ENCODE assay signal across 19 cellular contexts in genomic region chr13:87124785-87125074, GRCh38.
DNase-seq lines count a peak whose midpoint lies in the region; ATAC-seq, FAIRE-seq and TF ChIP-seq lines count a peak whose summit lies in the region.
"Had no signal": no experiment of that assay in that cellular context is flagged by ENCODE, and none has a peak within 500 bp of the region (broad histone marks: within the 10 kb centered on the region; RNA-seq: fewer than 3 reads in every experiment).

No MANE protein-coding gene starts in this region.

- TF ChIP-seq POLR2A in NB4 (IDR thresholded peaks at IDR 0.05; ENCODE audit: extremely low read depth, insufficient read length) (no peak), K562 (conservative IDR thresholded peaks at IDR 0.05) (no peak), suprapubic skin (IDR thresholded peaks at IDR 0.05) (no peak)

- no peak overlapping the region for H4K8ac ChIP-seq in neuronal stem cell (ENCODE audit: low read depth, low read length)

- H3K4me3 ChIP-seq in GM23338 (no peak overlapping the region), NB4 (ENCODE audit: low read depth, low read length) (peak overlapping the region; percentile 11), K562 (no peak overlapping the region), neuronal stem cell (ENCODE audit: low read length in 2 of 2) (no peak overlapping the region), suprapubic skin (no peak overlapping the region)

- H3K4me1 ChIP-seq in GM23338 (ENCODE audit: insufficient read depth) (no peaks in the 10 kb centered on the region), K562 (replicated peaks in 1 of 2; ENCODE audit: control insufficient read depth in 2 of 2, insufficient read depth in 2 of 2, low read length in 2 of 2) (no peaks in the 10 kb centered on the region), neuronal stem cell (ENCODE audit: control insufficient read depth in 2 of 2, insufficient read depth in 1 of 2, low read depth in 1 of 2, low read length in 2 of 2) (peaks cover 5 to 8% of the 10 kb centered on the region in 2 donors), suprapubic skin (no peaks in the 10 kb centered on the region)

- H3K79me2 ChIP-seq in GM23338 (replicated peaks; ENCODE audit: insufficient read depth), result no peaks in the 10 kb centered on the region
- H3K79me2 ChIP-seq in K562 (ENCODE audit: control insufficient read depth, insufficient read depth, low read length), result no peaks in the 10 kb centered on the region

- H4K91ac ChIP-seq in neuronal stem cell (ENCODE audit: low read depth, low read length, poor library complexity), result no peak overlapping the region

- H2AFZ ChIP-seq in GM23338, result no peak overlapping the region
- no peak overlapping the region for H2AFZ ChIP-seq in K562 (ENCODE audit: low read depth, low read length)
- H2AFZ ChIP-seq in neuronal stem cell (ENCODE audit: low read length), result peak overlapping the region; percentile 53

- H3K36me3 Mint-ChIP-seq in GM23338 (ENCODE audit: low read depth), result no peaks in the 10 kb centered on the region
- H3K36me3 Mint-ChIP-seq: activated naive CD8-positive, alpha-beta T cell treated with anti-CD3 and anti-CD28 coated beads for 36 hours; naive thymus-derived CD8-positive, alpha-beta T cell had no signal

- H2BK12ac ChIP-seq in neuronal stem cell (ENCODE audit: low read length), result no peak overlapping the region

- H3K4me3 Mint-ChIP-seq in GM23338, result no peak overlapping the region
- H3K4me3 Mint-ChIP-seq: activated CD8-positive, alpha-beta T cell treated with anti-CD3 and anti-CD28 coated beads for 36 hours; activated naive CD8-positive, alpha-beta T cell treated with anti-CD3 and anti-CD28 coated beads for 36 hours; CD4-positive, alpha-beta T cell; naive thymus-derived CD8-positive, alpha-beta T cell had no signal

- H3K18ac ChIP-seq in neuronal stem cell (ENCODE audit: low read length), result no peak overlapping the region

- BruUV-seq in K562 (replicated peaks; lab: Mats Ljungman, UMichigan), result no TSS peak

- POLR2A ChIA-PET in K562 (lab: Yijun Ruan, JAX), result no interaction called here

- no peak overlapping the region for H3K14ac ChIP-seq in neuronal stem cell (ENCODE audit: low read length)

- TF ChIP-seq RAD21 in K562 (CRISPR knock-in tag; conservative IDR thresholded peaks at IDR 0.05 in 1 of 2, IDR thresholded peaks at IDR 0.05 in 1 of 2), result no peak

- no peaks in the 10 kb centered on the region for H4K20me1 ChIP-seq in GM23338 (replicated peaks; ENCODE audit: insufficient read depth)
- H4K20me1 ChIP-seq in K562 (replicated peaks; ENCODE audit: control insufficient read depth, insufficient read depth, low read length), result no peaks in the 10 kb centered on the region

- H3K27me3 Mint-ChIP-seq in GM23338 (ENCODE audit: insufficient read depth, low read depth, poor library complexity), result peaks cover 2% of the 10 kb centered on the region
- H3K27me3 Mint-ChIP-seq: activated CD8-positive, alpha-beta T cell treated with anti-CD3 and anti-CD28 coated beads for 36 hours; activated naive CD8-positive, alpha-beta T cell treated with anti-CD3 and anti-CD28 coated beads for 36 hours; CD4-positive, alpha-beta T cell; naive thymus-derived CD8-positive, alpha-beta T cell had no signal

- TF ChIP-seq EP300 in K562 (IDR thresholded peaks at IDR 0.05; ENCODE audit: low read length) (no peak), suprapubic skin (IDR thresholded peaks at IDR 0.05) (no peak)

- TF ChIP-seq CTCF in GM23338 (conservative IDR thresholded peaks at IDR 0.05; ENCODE audit: low read depth in 2 of 2) (no peak), NB4 (IDR thresholded peaks at IDR 0.05; ENCODE audit: low read depth, low read length) (no peak), K562 (IDR thresholded peaks at IDR 0.05 in 2 of 3, conservative IDR thresholded peaks at IDR 0.05 in 1 of 3; ENCODE audit: insufficient read depth in 2 of 3, low read depth in 1 of 3, low read length in 3 of 3) (no peak), GM13977 (IDR thresholded peaks at IDR 0.05; ENCODE audit: extremely low read depth, insufficient read depth, missing control alignments) (no peak), suprapubic skin (IDR thresholded peaks at IDR 0.05) (no peak)

- 3% methylated on average over 4 of the region's 4 CpGs for WGBS in K562 (ENCODE audit: insufficient coverage, low coverage, missing lambda C conversion rate)
- WGBS in neuronal stem cell (ENCODE audit: extremely low coverage in 2 of 2, insufficient read length in 2 of 2, insufficient replicate concordance in 1 of 2), 2 donors, result no CpG with 5 or more reads among the region's 4 CpGs
- WGBS in suprapubic skin, result 92% methylated on average over 4 of the region's 4 CpGs

- H2BK15ac ChIP-seq in neuronal stem cell (ENCODE audit: low read length), result no peak overlapping the region

- no peak for ATAC-seq in GM23338
- ATAC-seq in K562, result no peak
- ATAC-seq: activated CD4-positive, CD25-positive, alpha-beta regulatory T cell treated with anti-CD3 and anti-CD28 coated beads, Interleukin-2, amount 50 U/mL, for 24 hours; activated CD8-positive, alpha-beta T cell treated with anti-CD3 and anti-CD28 coated beads for 36 hours; left colon; naive thymus-derived CD8-positive, alpha-beta T cell; stimulated activated naive CD8-positive, alpha-beta T cell treated with anti-CD3 and anti-CD28 coated beads, Interleukin-15, Interleukin-2, amounts not matched to agents 100 U/mL and 50 U/mL, for 24 hours had no signal

- in situ Hi-C loops in K562 (cut with MboI), result no loop called here
- in situ Hi-C loops in GM13977 (cut with MboI; ENCODE audit: low pct_unique_long_range_greater_than_20kb, low sequenced_read_pairs, unreplicated experiment), result no loop called here

- H3K9me2 ChIP-seq in GM23338 (ENCODE audit: insufficient read depth), result no peaks in the 10 kb centered on the region

- no peaks in the 10 kb centered on the region for H3F3A ChIP-seq in GM23338 (replicated peaks; ENCODE audit: low read depth)

- H3K27ac Mint-ChIP-seq in GM23338, result no peak overlapping the region
- H3K27ac Mint-ChIP-seq: activated CD8-positive, alpha-beta T cell treated with anti-CD3 and anti-CD28 coated beads for 36 hours; activated naive CD8-positive, alpha-beta T cell treated with anti-CD3 and anti-CD28 coated beads for 36 hours; CD4-positive, alpha-beta T cell; naive thymus-derived CD8-positive, alpha-beta T cell had no signal

- H3K9me1 ChIP-seq in K562 (ENCODE audit: control insufficient read depth, insufficient read depth, low read length), result no peaks in the 10 kb centered on the region

- no peak overlapping the region for H3K23ac ChIP-seq in neuronal stem cell (ENCODE audit: low read depth, low read length, poor library complexity)

- H3K4me2 ChIP-seq in GM23338 (no peak overlapping the region), K562 (ENCODE audit: insufficient read depth, low read length) (no peak overlapping the region), neuronal stem cell (ENCODE audit: insufficient read depth, low read length, poor library complexity, severe bottlenecking) (no peak overlapping the region)

- no peak overlapping the region for H2BK120ac ChIP-seq in neuronal stem cell (ENCODE audit: low read depth, low read length)

- intact Hi-C loops in K562 (cut with micrococcal nuclease), result no loop called here

- H3K4ac ChIP-seq in neuronal stem cell (ENCODE audit: low read length), result no peak overlapping the region

- no peaks in the 10 kb centered on the region; the same call in 1 of the 2 replicates for H3K9me3 ChIP-seq in K562 (replicated peaks; ENCODE audit: control insufficient read depth, insufficient read depth, low read depth, low read length)
- H3K9me3 ChIP-seq in neuronal stem cell (replicated peaks in 1 of 2; ENCODE audit: control insufficient read depth in 2 of 2, insufficient read depth in 1 of 2, low read depth in 1 of 2, low read length in 2 of 2), result no peaks in the 10 kb centered on the region
- H3K9me3 ChIP-seq in suprapubic skin, result no peaks in the 10 kb centered on the region

- H2AK5ac ChIP-seq in neuronal stem cell (ENCODE audit: low read depth, low read length), result no peak overlapping the region

- CTCF ChIA-PET in K562 (lab: Yijun Ruan, JAX; ENCODE audit: low intra/inter-chr PET ratio), result no interaction called here

- no peaks in the 10 kb centered on the region for H3K9me3 Mint-ChIP-seq in GM23338
- H3K9me3 Mint-ChIP-seq: activated naive CD8-positive, alpha-beta T cell treated with anti-CD3 and anti-CD28 coated beads for 36 hours; CD4-positive, alpha-beta T cell had no signal

- no peak for FAIRE-seq in K562 (lab: Jason Lieb, UNC)
- FAIRE-seq: GM19239 had no signal

- H2BK5ac ChIP-seq in neuronal stem cell (ENCODE audit: low read length), result no peak overlapping the region

- H3K27ac ChIP-seq in GM23338 (ENCODE audit: low read depth) (no peak overlapping the region), K562 (ENCODE audit: extremely low read depth, low read depth, low read length) (no peak overlapping the region), neuronal stem cell (replicated peaks; ENCODE audit: low read length) (no peak overlapping the region), suprapubic skin (no peak overlapping the region)

- H3K27me3 ChIP-seq in GM23338 (ENCODE audit: insufficient read depth), result no peaks in the 10 kb centered on the region
- H3K27me3 ChIP-seq in K562 (ENCODE audit: control insufficient read depth in 2 of 2, insufficient read depth in 2 of 2, low read length in 2 of 2), result no peaks in the 10 kb centered on the region
- no peaks in the 10 kb centered on the region for H3K27me3 ChIP-seq in neuronal stem cell (ENCODE audit: control insufficient read depth in 3 of 3, insufficient read depth in 3 of 3, low read depth in 1 of 3, low read length in 3 of 3)
- H3K27me3 ChIP-seq in suprapubic skin, result no peaks in the 10 kb centered on the region

- no peaks in the 10 kb centered on the region for H3K79me1 ChIP-seq in neuronal stem cell (ENCODE audit: low read depth, low read length)

- H3K9ac ChIP-seq in K562 (ENCODE audit: insufficient read depth in 1 of 2, low read depth in 2 of 2, low read length in 2 of 2) (no peak overlapping the region), neuronal stem cell (ENCODE audit: low read depth, low read length, poor library complexity) (no peak overlapping the region)

- H3K4me1 Mint-ChIP-seq in GM23338, result peaks cover 18% of the 10 kb centered on the region
- H3K4me1 Mint-ChIP-seq: activated naive CD8-positive, alpha-beta T cell treated with anti-CD3 and anti-CD28 coated beads for 36 hours; naive thymus-derived CD8-positive, alpha-beta T cell had no signal

- DNase-seq in GM23338 (ENCODE audit: low spot score) (peak; percentile 8), NB4 (ENCODE audit: low read depth) (no peak), K562 (ENCODE audit: extremely low read depth in 1 of 4, low spot score in 3 of 4) (peak in 1 of 4 experiments; percentile 42), neuronal stem cell (ENCODE audit: low spot score) (no peak), GM13977 (ENCODE audit: low spot score) (no peak), suprapubic skin (ENCODE audit: low spot score in 2 of 2) (no peak), hepatic stellate cell (ENCODE audit: low spot score) (no peak)
- DNase-seq: activated CD8-positive, alpha-beta T cell treated with anti-CD3 and anti-CD28 coated beads for 36 hours; activated naive CD8-positive, alpha-beta T cell treated with anti-CD3 and anti-CD28 coated beads for 36 hours; CD4-positive, alpha-beta T cell; cerebellar nuclear complex; left colon; naive thymus-derived CD8-positive, alpha-beta T cell; NCI-H187 treated with DMSO at 0.1 percent for 48 hours; NCI-H748 treated with DMSO at 0.1 percent for 48 hours; stimulated activated CD4-positive, alpha-beta T cell treated with anti-CD3 and anti-CD28 coated beads, Interleukin-12 subunit alpha, Interleukin-12 subunit beta, amount 100 ng/mL, for 4 hours; stimulated activated naive CD8-positive, alpha-beta T cell treated with anti-CD3 and anti-CD28 coated beads, Interleukin-15, Interleukin-2, amounts not matched to agents 100 U/mL and 50 U/mL, for 24 hours had no signal

- H3K36me3 ChIP-seq in GM23338 (ENCODE audit: insufficient read depth) (no peaks in the 10 kb centered on the region), K562 (ENCODE audit: control insufficient read depth, insufficient read depth, low read length) (no peaks in the 10 kb centered on the region), neuronal stem cell (replicated peaks in 1 of 2; ENCODE audit: control insufficient read depth in 2 of 2, insufficient read depth in 2 of 2, low read length in 2 of 2) (no peaks in the 10 kb centered on the region), suprapubic skin (no peaks in the 10 kb centered on the region)
